ENCODE assay signal across 14 cellular contexts in genomic region chr9:89274838-89275237, GRCh38. TPM values are rescaled to one million over a fixed set of nuclear protein-coding genes. Genes with fewer than 3 reads are reported as not detected.
DNase-seq lines count a peak whose midpoint lies in the region; ATAC-seq and TF ChIP-seq lines count a peak whose summit lies in the region.
"Had no signal": no experiment of that assay in that cellular context is flagged by ENCODE, and none has a peak within 500 bp of the region (broad histone marks: within the 10 kb centered on the region; RNA-seq: fewer than 3 reads in every experiment).

No MANE protein-coding gene starts in this region.

- peak; percentile 74 for ATAC-seq in activated T-helper 17 cell treated with anti-CD3 and anti-CD28 coated beads, Interleukin-2, amount 50 U/mL, for 72 hours (replicated peaks)
- ATAC-seq in GM21367 (IDR thresholded peaks at IDR 0.05; ENCODE audit: unreplicated experiment) = no peak
- ATAC-seq: gastrocnemius medialis had no signal

- peaks cover 5% of the 10 kb centered on the region for H3K4me1 Mint-ChIP-seq in activated T-helper 17 cell treated with anti-CD3 and anti-CD28 coated beads, Interleukin-2, amount 50 U/mL, for 72 hours

- no peak for TF ChIP-seq CTCF in AG10803 (conservative IDR thresholded peaks at IDR 0.05; ENCODE audit: low read length)

- H3K27me3 Mint-ChIP-seq in activated T-helper 17 cell treated with anti-CD3 and anti-CD28 coated beads, Interleukin-2, amount 50 U/mL, for 72 hours = peaks cover 19% of the 10 kb centered on the region

- peaks cover 15% of the 10 kb centered on the region for H3K9me3 Mint-ChIP-seq in activated T-helper 17 cell treated with anti-CD3 and anti-CD28 coated beads, Interleukin-2, amount 50 U/mL, for 72 hours

- H3K4me3 Mint-ChIP-seq in activated T-helper 17 cell treated with anti-CD3 and anti-CD28 coated beads, Interleukin-2, amount 50 U/mL, for 72 hours = no peak overlapping the region

- no peak overlapping the region for H3K4me3 ChIP-seq in AG10803 (ENCODE audit: low read length)
- H3K4me3 ChIP-seq: gastrocnemius medialis, lung, thoracic aorta had no signal

- no peak overlapping the region for H3K27ac Mint-ChIP-seq in activated T-helper 17 cell treated with anti-CD3 and anti-CD28 coated beads, Interleukin-2, amount 50 U/mL, for 72 hours

- DNase-seq in AG10803 (ENCODE audit: low read depth) (peak; percentile 97), GM04503 (ENCODE audit: low read depth) (peak; percentile 96), iris pigment epithelial cell (ENCODE audit: low read depth) (peak; percentile 100), NCI-H1436 (lab: John Stamatoyannopoulos, UW) (no peak), iPS-NIHi11 (ENCODE audit: low spot score) (no peak), KG1 (lab: John Stamatoyannopoulos, UW) (no peak)
- DNase-seq: DMS153, gastrocnemius medialis, Kasumi-1, occipital lobe had no signal

- H3K36me3 Mint-ChIP-seq in activated T-helper 17 cell treated with anti-CD3 and anti-CD28 coated beads, Interleukin-2, amount 50 U/mL, for 72 hours (ENCODE audit: low read depth) = no peaks in the 10 kb centered on the region

RNA-seq across cellular contexts. Expression of gene CKS2, which starts 36.2 kb away (rescaled TPM):
- 100 to 1,000 TPM; 179 to 230 TPM for total RNA-seq in activated T-helper 17 cell treated with anti-CD3 and anti-CD28 coated beads, Interleukin-2, amount 50 U/mL, for 72 hours

RNA-seq across cellular contexts. Expression of gene SECISBP2, which starts 43.5 kb away (rescaled TPM):
- total RNA-seq in activated T-helper 17 cell treated with anti-CD3 and anti-CD28 coated beads, Interleukin-2, amount 50 U/mL, for 72 hours = 10 to 100 TPM; 33.1 to 40.1 TPM

Comparison
In these comparisons a context has a peak if more than half of its experiments do, and no peak if none do; other contexts are left out.
1. DNase-seq: peak in AG10803 (single experiment), GM04503 (single experiment) and iris pigment epithelial cell (single experiment); none in NCI-H1436 (single experiment), iPS-NIHi11 (single experiment) and KG1 (single experiment).